In genomic region chr17:50102164-50102991, GRCh38 we compare ENCODE assay signal across 2 cellular contexts.
TF ChIP-seq lines count a peak whose summit lies in the region.

No MANE protein-coding gene starts in this region.

TF ChIP-seq in HCT116, 20 proteins besides CTCF, POLR2A, EP300 and RAD21:
- no peak for TF ChIP-seq SRF (IDR thresholded peaks at IDR 0.05; ENCODE audit: low read depth)
- TF ChIP-seq EZH2phosphoT487 (IDR thresholded peaks at IDR 0.05; ENCODE audit: borderline replicate concordance): no peak
- TF ChIP-seq CEBPB (IDR thresholded peaks at IDR 0.05; ENCODE audit: low read depth): no peak
- TF ChIP-seq SIN3A (IDR thresholded peaks at IDR 0.05; ENCODE audit: low read depth): no peak
- no peak for TF ChIP-seq REST (IDR thresholded peaks at IDR 0.05; ENCODE audit: low read depth)
- TF ChIP-seq, protein P1, sequence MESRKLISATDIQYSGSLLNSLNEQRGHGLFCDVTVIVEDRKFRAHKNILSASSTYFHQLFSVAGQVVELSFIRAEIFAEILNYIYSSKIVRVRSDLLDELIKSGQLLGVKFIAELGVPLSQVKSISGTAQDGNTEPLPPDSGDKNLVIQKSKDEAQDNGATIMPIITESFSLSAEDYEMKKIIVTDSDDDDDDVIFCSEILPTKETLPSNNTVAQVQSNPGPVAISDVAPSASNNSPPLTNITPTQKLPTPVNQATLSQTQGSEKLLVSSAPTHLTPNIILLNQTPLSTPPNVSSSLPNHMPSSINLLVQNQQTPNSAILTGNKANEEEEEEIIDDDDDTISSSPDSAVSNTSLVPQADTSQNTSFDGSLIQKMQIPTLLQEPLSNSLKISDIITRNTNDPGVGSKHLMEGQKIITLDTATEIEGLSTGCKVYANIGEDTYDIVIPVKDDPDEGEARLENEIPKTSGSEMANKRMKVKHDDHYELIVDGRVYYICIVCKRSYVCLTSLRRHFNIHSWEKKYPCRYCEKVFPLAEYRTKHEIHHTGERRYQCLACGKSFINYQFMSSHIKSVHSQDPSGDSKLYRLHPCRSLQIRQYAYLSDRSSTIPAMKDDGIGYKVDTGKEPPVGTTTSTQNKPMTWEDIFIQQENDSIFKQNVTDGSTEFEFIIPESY (IDR thresholded peaks at IDR 0.05; ENCODE audit: extremely low read depth, insufficient replicate concordance, low read length): no peak

TF ChIP-seq in HepG2, 621 proteins besides CTCF, POLR2A, EP300 and RAD21 (continues in another document):
- TF ChIP-seq BCL3 (CRISPR knock-in tag; IDR thresholded peaks at IDR 0.05): 0 out of 2 replicates have a peak, but pooled peaks have one; percentile 17
- no peak for TF ChIP-seq ZNF234 (CRISPR knock-in tag; conservative IDR thresholded peaks at IDR 0.05)
- peak; percentile 9; the same call in 1 of the 2 replicates for TF ChIP-seq NFKB2 (CRISPR knock-in tag; IDR thresholded peaks at IDR 0.05; ENCODE audit: borderline replicate concordance)
- no peak for TF ChIP-seq ZBTB7A (CRISPR knock-in tag; IDR thresholded peaks at IDR 0.05)
- TF ChIP-seq KDM2A (CRISPR knock-in tag; IDR thresholded peaks at IDR 0.05; ENCODE audit: borderline replicate concordance, low read depth): no peak
- TF ChIP-seq NCOA1 (CRISPR knock-in tag; IDR thresholded peaks at IDR 0.05): no peak
- 0 out of 2 replicates have a peak, but pooled peaks have one; percentile 59 for TF ChIP-seq KLF6 (CRISPR knock-in tag; IDR thresholded peaks at IDR 0.05)
- TF ChIP-seq ZNF674 (CRISPR knock-in tag; IDR thresholded peaks at IDR 0.05; ENCODE audit: low read depth): no peak
- no peak for TF ChIP-seq ZNF605 (CRISPR knock-in tag; IDR thresholded peaks at IDR 0.05)
- TF ChIP-seq PATZ1 (CRISPR knock-in tag; IDR thresholded peaks at IDR 0.05): peak; percentile 85
- TF ChIP-seq ZNF772 (CRISPR knock-in tag; IDR thresholded peaks at IDR 0.05): no peak; the same call in 1 of the 2 replicates
- peak; percentile 69 for TF ChIP-seq ZNF335 (CRISPR knock-in tag; IDR thresholded peaks at IDR 0.05)
- TF ChIP-seq TARDBP (CRISPR knock-in tag; IDR thresholded peaks at IDR 0.05): no peak
- peak; percentile 48; the same call in 1 of the 2 replicates for TF ChIP-seq DMAP1 (CRISPR knock-in tag; IDR thresholded peaks at IDR 0.05)
- no peak; the same call in 1 of the 2 replicates for TF ChIP-seq ZNF710 (CRISPR knock-in tag; IDR thresholded peaks at IDR 0.05; ENCODE audit: borderline replicate concordance)
- no peak for TF ChIP-seq KLF15 (CRISPR knock-in tag; IDR thresholded peaks at IDR 0.05; ENCODE audit: borderline replicate concordance)
- 0 out of 2 replicates have a peak, but pooled peaks have one; percentile 10 for TF ChIP-seq ARID2 (CRISPR knock-in tag; IDR thresholded peaks at IDR 0.05; ENCODE audit: borderline replicate concordance)
- TF ChIP-seq ZNF263 (CRISPR knock-in tag; IDR thresholded peaks at IDR 0.05): peak; percentile 48
- TF ChIP-seq ZSCAN25 (CRISPR knock-in tag; IDR thresholded peaks at IDR 0.05): no peak
- 0 out of 2 replicates have a peak, but pooled peaks have one; percentile 26 for TF ChIP-seq ZNF501 (CRISPR knock-in tag; IDR thresholded peaks at IDR 0.05)
- no peak for TF ChIP-seq HNRNPUL1 (IDR thresholded peaks at IDR 0.05; ENCODE audit: low read depth, low read length)
- peak; percentile 46; the same call in 1 of the 2 replicates for TF ChIP-seq ETV5 (CRISPR knock-in tag; IDR thresholded peaks at IDR 0.05; ENCODE audit: borderline replicate concordance)
- no peak for TF ChIP-seq ISL2 (CRISPR knock-in tag; IDR thresholded peaks at IDR 0.05)
- TF ChIP-seq ZBTB21 (CRISPR knock-in tag; IDR thresholded peaks at IDR 0.05): no peak
- no peak for TF ChIP-seq ZNF746 (CRISPR knock-in tag; IDR thresholded peaks at IDR 0.05)
- no peak for TF ChIP-seq CSRNP2 (CRISPR knock-in tag; conservative IDR thresholded peaks at IDR 0.05; ENCODE audit: low read depth)
- no peak for TF ChIP-seq GMEB2 (CRISPR knock-in tag; IDR thresholded peaks at IDR 0.05; ENCODE audit: low read depth)
- peak; percentile 58; the same call in 1 of the 2 replicates for TF ChIP-seq RBFOX2 (IDR thresholded peaks at IDR 0.05; ENCODE audit: low read depth, low read length)
- TF ChIP-seq ZNF142 (CRISPR knock-in tag; IDR thresholded peaks at IDR 0.05): no peak
- no peak for TF ChIP-seq CEBPZ (IDR thresholded peaks at IDR 0.05; ENCODE audit: low read length)
- TF ChIP-seq NCOA2 (CRISPR knock-in tag; IDR thresholded peaks at IDR 0.05): peak; percentile 59
- 0 out of 2 replicates have a peak, but pooled peaks have one; percentile 37 for TF ChIP-seq NR2F2 (IDR thresholded peaks at IDR 0.05; ENCODE audit: borderline replicate concordance, low read depth)
- TF ChIP-seq ZNF329 (CRISPR knock-in tag; IDR thresholded peaks at IDR 0.05; ENCODE audit: low read depth): no peak
- TF ChIP-seq ZNF484 (CRISPR knock-in tag; IDR thresholded peaks at IDR 0.05; ENCODE audit: borderline replicate concordance, low read depth): no peak
- peak; percentile 30; the same call in 1 of the 2 replicates for TF ChIP-seq FOXK1 (CRISPR knock-in tag; IDR thresholded peaks at IDR 0.05; ENCODE audit: borderline replicate concordance, low read depth)
